In the genomic region with DNA sequence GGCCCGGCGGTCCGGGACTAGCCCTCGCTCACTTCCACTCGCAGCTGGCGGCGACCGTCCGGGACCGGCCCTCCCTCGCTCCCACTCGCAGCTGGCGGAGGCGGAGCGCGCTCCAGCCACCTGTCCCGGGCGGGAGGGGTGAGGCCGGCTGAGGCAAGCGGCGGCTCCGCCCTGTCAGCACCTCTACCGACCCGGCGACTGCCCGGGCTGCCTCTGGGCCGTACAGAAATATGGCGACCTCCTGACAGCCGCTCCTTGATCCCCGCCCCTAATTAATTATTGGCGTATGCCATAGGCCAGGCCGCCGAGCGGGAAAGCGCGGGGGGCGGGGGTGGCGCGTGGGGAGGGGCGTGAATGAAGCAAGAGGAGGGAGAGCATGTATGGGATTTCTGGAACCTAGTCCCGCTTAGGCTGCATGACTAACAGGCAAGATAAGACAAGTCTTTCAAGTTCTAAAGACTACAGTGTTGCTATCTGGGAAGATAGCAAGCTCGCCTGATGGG, we compare ENCODE assay signal across 8 cellular contexts. TPM values are rescaled to one million over a fixed set of nuclear protein-coding genes. Genes with fewer than 3 reads are reported as not detected.
DNase-seq lines count a peak whose midpoint lies in the region; ATAC-seq and TF ChIP-seq lines count a peak whose summit lies in the region.

A gene (minus strand): TSS at position 200 of the 503 bp plus-strand sequence. CDS start 243 bp downstream, outside the sequence.

- H2AFZ ChIP-seq in neural cell (ENCODE audit: low read depth, low read length) = no peak within 1 kb of the TSS

- TF ChIP-seq CTCF in foreskin keratinocyte (conservative IDR thresholded peaks at IDR 0.05) = no peak
- no peak for TF ChIP-seq CTCF in neural cell (IDR thresholded peaks at IDR 0.05; ENCODE audit: poor library complexity, severe bottlenecking)
- no peak for TF ChIP-seq CTCF in stomach (IDR thresholded peaks at IDR 0.05)

- H3K27ac Mint-ChIP-seq in CD4-positive, alpha-beta memory T cell = peak within 1 kb of the TSS; percentile 71 to 93 (median 81)

- H3K27me3 ChIP-seq in CD4-positive, alpha-beta memory T cell (ENCODE audit: insufficient read depth, low read length) = no peaks in the 10 kb centered on the region
- H3K27me3 ChIP-seq in foreskin keratinocyte (no peaks in the 10 kb centered on the region), neural cell (ENCODE audit: insufficient read depth, low read depth, low read length) (no peaks in the 10 kb centered on the region), stomach (no peaks in the 10 kb centered on the region)

- no peaks in the 10 kb centered on the region for H4K20me1 ChIP-seq in neural cell (ENCODE audit: insufficient read depth)

- POLR2A ChIA-PET in CD4-positive, alpha-beta memory T cell (lab: Charles Lee; ENCODE audit: partially characterized antibody) = interaction anchor here (1.0 to 1.8 kb wide), 3 partner anchors 12 to 717 kb away, joined by 3 to 9 read pairs (median 6); a partner anchor contains a TSS

- no peak for TF ChIP-seq POLR2A in stomach (IDR thresholded peaks at IDR 0.05)

- peaks cover 5 to 22% (median 13%) of the 10 kb centered on the region in 4 donors for H3K4me1 Mint-ChIP-seq in CD4-positive, alpha-beta memory T cell

- no peaks in the 10 kb centered on the region for H3F3A ChIP-seq in neural cell (ENCODE audit: insufficient read depth, low read length, poor library complexity, severe bottlenecking)

- peaks cover 0 to 2% of the 10 kb centered on the region in 2 donors for H3K36me3 Mint-ChIP-seq in CD4-positive, alpha-beta memory T cell

- intact Hi-C loops in CD4-positive, alpha-beta memory T cell (cut with micrococcal nuclease) = loop anchor here (1.0 kb wide), 1 partner anchor 13 kb away; no protein-coding TSS in a partner anchor
- intact Hi-C loops in stomach (cut with DNase I; ENCODE audit: low total_unique reads) = no loop called here

- H3K4me3 ChIP-seq in CD4-positive, alpha-beta memory T cell (ENCODE audit: low read length in 2 of 2) = peak within 1 kb of the TSS; percentile 23 to 53
- H3K4me3 ChIP-seq in neural cell (ENCODE audit: low read length) = peak within 1 kb of the TSS; percentile 72
- H3K4me3 ChIP-seq in stomach = peak within 1 kb of the TSS; percentile 56 to 67 (median 62)

- peaks cover 10% of the 10 kb centered on the region for H3K4me1 ChIP-seq in CD4-positive, alpha-beta memory T cell (ENCODE audit: insufficient read depth, low read length)
- H3K4me1 ChIP-seq in foreskin keratinocyte = peaks cover 11% of the 10 kb centered on the region
- peaks cover 0 to 10% (median 4%) of the 10 kb centered on the region in 4 donors for H3K4me1 ChIP-seq in stomach

- CTCF ChIA-PET in CD4-positive, alpha-beta memory T cell (lab: Charles Lee; ENCODE audit: partially characterized antibody) = interaction anchor here (0.9 to 2.3 kb wide), 5 partner anchors 11 to 935 kb away, joined by 3 to 18 read pairs (median 3); no protein-coding TSS in a partner anchor

- TF ChIP-seq RAD21 in neural cell (conservative IDR thresholded peaks at IDR 0.05) = no peak

- peak within 1 kb of the TSS; percentile 34 for H3K27ac ChIP-seq in CD4-positive, alpha-beta memory T cell (ENCODE audit: low read depth, low read length)
- no peak within 1 kb of the TSS for H3K27ac ChIP-seq in foreskin keratinocyte
- no peak within 1 kb of the TSS for H3K27ac ChIP-seq in neural cell (ENCODE audit: low read length)
- H3K27ac ChIP-seq in stomach = peak within 1 kb of the TSS; percentile 54 to 85 (median 81)

- 0 to 39% (median 7%) methylated on average over 9 to 39 of the region's 42 CpGs for whole genome bisulfite sequencing in stomach, 5 donors

- DNase-seq in CD4-positive, alpha-beta memory T cell = peak; percentile 47 to 72 (median 53)
- peak; percentile 61 for DNase-seq in HuH-7 (ENCODE audit: low spot score)
- peak; percentile 77 for DNase-seq in RPMI8226
- peak; percentile 7 to 30 (median 19) for DNase-seq in activated naive CD4-positive, alpha-beta T cell (lab: John Stamatoyannopoulos, UW)
- peak; percentile 77 to 87 for DNase-seq in foreskin keratinocyte
- peak; percentile 84 for DNase-seq in stomach

- no peaks in the 10 kb centered on the region for H3K36me3 ChIP-seq in CD4-positive, alpha-beta memory T cell (ENCODE audit: insufficient read depth, low read length)
- H3K36me3 ChIP-seq in neural cell (ENCODE audit: insufficient read depth, low read length) (no peaks in the 10 kb centered on the region), stomach (no peaks in the 10 kb centered on the region)

- no peak for TF ChIP-seq EP300 in neural cell (conservative IDR thresholded peaks at IDR 0.05; ENCODE audit: poor library complexity, severe bottlenecking)
- no peak for TF ChIP-seq EP300 in stomach (IDR thresholded peaks at IDR 0.05)

- no peaks in the 10 kb centered on the region for H3K9me2 ChIP-seq in neural cell (ENCODE audit: insufficient read depth, low read length)

- peak within 1 kb of the TSS; percentile 46 for H3K9ac ChIP-seq in neural cell (ENCODE audit: low read length)

- H3K4me2 ChIP-seq in neural cell (ENCODE audit: low read length) = no peak within 1 kb of the TSS

- peak within 1 kb of the TSS; percentile 81 to 95 (median 92) for H3K4me3 Mint-ChIP-seq in CD4-positive, alpha-beta memory T cell

- ATAC-seq in GM21423 (IDR thresholded peaks at IDR 0.05; ENCODE audit: unreplicated experiment) = peak; percentile 84
- peak; percentile 93 for ATAC-seq in foreskin keratinocyte

- no peaks in the 10 kb centered on the region for H3K9me3 Mint-ChIP-seq in CD4-positive, alpha-beta memory T cell

- no peaks in the 10 kb centered on the region for H3K27me3 Mint-ChIP-seq in CD4-positive, alpha-beta memory T cell

- no peaks in the 10 kb centered on the region for H3K9me3 ChIP-seq in CD4-positive, alpha-beta memory T cell (ENCODE audit: control insufficient read depth in 1 of 2, low read length in 2 of 2)
- H3K9me3 ChIP-seq in neural cell (ENCODE audit: low read length) (no peaks in the 10 kb centered on the region), stomach (no peaks in the 10 kb centered on the region)

- no peaks in the 10 kb centered on the region for H3K79me2 ChIP-seq in neural cell (replicated peaks; ENCODE audit: insufficient read depth, low read length)

TF ChIP-seq in neural cell, 6 proteins besides CTCF, POLR2A, EP300 and RAD21:
- TF ChIP-seq MXI1 (conservative IDR thresholded peaks at IDR 0.05; ENCODE audit: poor library complexity, severe bottlenecking) (no peak), SMC3 (conservative IDR thresholded peaks at IDR 0.05; ENCODE audit: poor library complexity) (no peak)
- TF ChIP-seq, protein P1, sequence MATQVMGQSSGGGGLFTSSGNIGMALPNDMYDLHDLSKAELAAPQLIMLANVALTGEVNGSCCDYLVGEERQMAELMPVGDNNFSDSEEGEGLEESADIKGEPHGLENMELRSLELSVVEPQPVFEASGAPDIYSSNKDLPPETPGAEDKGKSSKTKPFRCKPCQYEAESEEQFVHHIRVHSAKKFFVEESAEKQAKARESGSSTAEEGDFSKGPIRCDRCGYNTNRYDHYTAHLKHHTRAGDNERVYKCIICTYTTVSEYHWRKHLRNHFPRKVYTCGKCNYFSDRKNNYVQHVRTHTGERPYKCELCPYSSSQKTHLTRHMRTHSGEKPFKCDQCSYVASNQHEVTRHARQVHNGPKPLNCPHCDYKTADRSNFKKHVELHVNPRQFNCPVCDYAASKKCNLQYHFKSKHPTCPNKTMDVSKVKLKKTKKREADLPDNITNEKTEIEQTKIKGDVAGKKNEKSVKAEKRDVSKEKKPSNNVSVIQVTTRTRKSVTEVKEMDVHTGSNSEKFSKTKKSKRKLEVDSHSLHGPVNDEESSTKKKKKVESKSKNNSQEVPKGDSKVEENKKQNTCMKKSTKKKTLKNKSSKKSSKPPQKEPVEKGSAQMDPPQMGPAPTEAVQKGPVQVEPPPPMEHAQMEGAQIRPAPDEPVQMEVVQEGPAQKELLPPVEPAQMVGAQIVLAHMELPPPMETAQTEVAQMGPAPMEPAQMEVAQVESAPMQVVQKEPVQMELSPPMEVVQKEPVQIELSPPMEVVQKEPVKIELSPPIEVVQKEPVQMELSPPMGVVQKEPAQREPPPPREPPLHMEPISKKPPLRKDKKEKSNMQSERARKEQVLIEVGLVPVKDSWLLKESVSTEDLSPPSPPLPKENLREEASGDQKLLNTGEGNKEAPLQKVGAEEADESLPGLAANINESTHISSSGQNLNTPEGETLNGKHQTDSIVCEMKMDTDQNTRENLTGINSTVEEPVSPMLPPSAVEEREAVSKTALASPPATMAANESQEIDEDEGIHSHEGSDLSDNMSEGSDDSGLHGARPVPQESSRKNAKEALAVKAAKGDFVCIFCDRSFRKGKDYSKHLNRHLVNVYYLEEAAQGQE (IDR thresholded peaks at IDR 0.05; ENCODE audit: borderline replicate concordance) = no peak

RNA-seq across cellular contexts. Expression of the gene that starts here (rescaled TPM):
- 10 to 100 TPM; 12.4 to 12.6 TPM for total RNA-seq in CD4-positive, alpha-beta memory T cell
- polyA plus RNA-seq in CD4-positive, alpha-beta memory T cell = 10 to 100 TPM in 1 of 2 donors, 1 to 10 TPM in 1; 7.9 to 10.6 TPM
- total RNA-seq in foreskin keratinocyte = 25.8 TPM in 2 replicates
- 11.0 and 12.9 TPM in 2 replicates for polyA plus RNA-seq in foreskin keratinocyte
- polyA plus RNA-seq in neural cell = 7.5 and 10.9 TPM in 2 replicates
- 8.5 and 10.5 TPM in 2 replicates for polyA minus RNA-seq in neural cell
- 10 to 100 TPM in 3 of 5 donors, 1 to 10 TPM in 2; 1.3 to 33.8 (median 11.0) TPM for total RNA-seq in stomach
- polyA plus RNA-seq in stomach = 1 to 10 TPM; 4.7 to 7.9 (median 5.3) TPM

Comparison
In these comparisons a context has a peak if more than half of its experiments do, and no peak if none do; other contexts are left out.
1. DNase-seq: peak in every context shown above with its lines; median percentile 84 in stomach; 82 in foreskin keratinocyte; 77 in RPMI8226; 61 in HuH-7; 53 in CD4-positive, alpha-beta memory T cell; 19 in activated naive CD4-positive, alpha-beta T cell.
2. H3K27ac ChIP-seq: peak in CD4-positive, alpha-beta memory T cell (single experiment) and stomach (5 of 5); none in foreskin keratinocyte (single experiment) and neural cell (single experiment).
3. Peak in every context shown above with its lines, with median percentiles within 50 percentile points of each other: H3K4me3 ChIP-seq.